In genomic region chr12:1934068-1934467, GRCh38 we compare ENCODE assay signal across 1 cellular context.
TF ChIP-seq lines count a peak whose summit lies in the region.

No MANE protein-coding gene starts in this region.

TF ChIP-seq in GM23338, 12 proteins besides CTCF, POLR2A, EP300 and RAD21 (continued from another document):
- TF ChIP-seq JUNB (IDR thresholded peaks at IDR 0.05; ENCODE audit: unreplicated experiment) (no peak), NANOG (IDR thresholded peaks at IDR 0.05; ENCODE audit: borderline replicate concordance) (no peak), EZH2 (IDR thresholded peaks at IDR 0.05; ENCODE audit: low read depth, unreplicated experiment) (no peak), EZH2phosphoT487 (IDR thresholded peaks at IDR 0.05; ENCODE audit: unreplicated experiment) (no peak), ETS1 (IDR thresholded peaks at IDR 0.05) (no peak), ZNF331 (CRISPR knock-in tag; IDR thresholded peaks at IDR 0.05; ENCODE audit: low read depth) (no peak), POLR2AphosphoS5 (IDR thresholded peaks at IDR 0.05; ENCODE audit: low read depth) (no peak), ZNF462 (CRISPR knock-in tag; IDR thresholded peaks at IDR 0.05) (no peak)
